ENCODE assay signal across 23 cellular contexts in genomic region chr6:55726144-55726543, GRCh38.
DNase-seq lines count a peak whose midpoint lies in the region; ATAC-seq, FAIRE-seq and TF ChIP-seq lines count a peak whose summit lies in the region.
"Had no signal": no experiment of that assay in that cellular context is flagged by ENCODE, and none has a peak within 500 bp of the region (broad histone marks: within the 10 kb centered on the region; RNA-seq: fewer than 3 reads in every experiment).

No MANE protein-coding gene starts in this region.

- DNase-seq in DMS53 (lab: John Stamatoyannopoulos, UW) (peak; percentile 4), DMS53 treated with DMSO at 0.1 percent for 48 hours (lab: John Stamatoyannopoulos, UW; ENCODE audit: unreplicated experiment) (no peak), astrocyte of the hippocampus (ENCODE audit: low read depth, low spot score) (peak; percentile 9), neural progenitor cell (ENCODE audit: low spot score) (no peak), GM12891 (ENCODE audit: insufficient read length, low spot score) (no peak), caudate nucleus (lab: John Stamatoyannopoulos, UW) (no peak)
- DNase-seq in activated CD4-positive, alpha-beta T cell treated with anti-CD3 and anti-CD28 coated beads, Interleukin-2, amount 50 U/mL, for 4 hours: no peak
- DNase-seq: DMS 273 treated with DMSO at 0.1 percent for 48 hours; GDM1; GM23248; HCEC 1CT; MV-4-11; NCI-H1694 treated with DMSO at 0.1 percent for 48 hours; NCI-H748 treated with DMSO at 0.1 percent for 48 hours; NK-92 treated with Interleukin-12 subunit alpha and Interleukin-12 subunit beta, amount 100 ng/mL, for 24 hours; OCI-M1; SIG-M5 had no signal

- no peaks in the 10 kb centered on the region for H3K79me2 ChIP-seq in neural progenitor cell (ENCODE audit: low read depth)

- no peak overlapping the region for H3K4me3 ChIP-seq in neural progenitor cell
- H3K4me3 ChIP-seq: GM23248, K562 had no signal

- H3F3A ChIP-seq in neural progenitor cell (ENCODE audit: low read depth): no peaks in the 10 kb centered on the region

- no peak overlapping the region for H3K4me2 ChIP-seq in neural progenitor cell

- no peak overlapping the region for H3K4me3 Mint-ChIP-seq in neural progenitor cell
- H3K4me3 Mint-ChIP-seq: CD14-positive monocyte had no signal

- no peaks in the 10 kb centered on the region for H4K20me1 ChIP-seq in neural progenitor cell (ENCODE audit: low read depth)

- no peaks in the 10 kb centered on the region for H3K9me3 ChIP-seq in neural progenitor cell (ENCODE audit: low read depth)

- H3K4me1 Mint-ChIP-seq in neural progenitor cell: no peaks in the 10 kb centered on the region
- H3K4me1 Mint-ChIP-seq: CD14-positive monocyte had no signal

- no peaks in the 10 kb centered on the region for H3K36me3 ChIP-seq in neural progenitor cell

- H3K36me3 Mint-ChIP-seq in neural progenitor cell: no peaks in the 10 kb centered on the region
- H3K36me3 Mint-ChIP-seq: CD14-positive monocyte had no signal

- H2AFZ ChIP-seq in neural progenitor cell (replicated peaks): peak overlapping the region; percentile 59
- H2AFZ ChIP-seq: GM23248 had no signal

- H3K9ac ChIP-seq in neural progenitor cell: no peak overlapping the region
- H3K9ac ChIP-seq: GM23248 had no signal

- no peak for TF ChIP-seq CTCF in neural progenitor cell (IDR thresholded peaks at IDR 0.05)

- H3K9me3 Mint-ChIP-seq in neural progenitor cell: no peaks in the 10 kb centered on the region

- ATAC-seq in GM18858 (IDR thresholded peaks at IDR 0.05; ENCODE audit: unreplicated experiment): no peak
- ATAC-seq: K562 had no signal

- H3K4me1 ChIP-seq in neural progenitor cell: no peaks in the 10 kb centered on the region

- no peak overlapping the region for H3K27ac Mint-ChIP-seq in neural progenitor cell
- H3K27ac Mint-ChIP-seq: CD14-positive monocyte had no signal

- FAIRE-seq in GM12891 (lab: Jason Lieb, UNC): no peak
- FAIRE-seq: GM19239, K562 had no signal

- H3K27ac ChIP-seq in neural progenitor cell (no peak overlapping the region), caudate nucleus (ENCODE audit: low read depth, low read length) (no peak overlapping the region)
- H3K27ac ChIP-seq: 22Rv1, GM23248, RWPE1 had no signal

- no peaks in the 10 kb centered on the region for H3K27me3 ChIP-seq in neural progenitor cell

- H3K27me3 Mint-ChIP-seq in neural progenitor cell (ENCODE audit: insufficient read depth, low read depth): no peaks in the 10 kb centered on the region

- TF ChIP-seq POLR2A in GM12891 (IDR thresholded peaks at IDR 0.05; ENCODE audit: low read depth, low read length): no peak

TF ChIP-seq in GM12891, 5 proteins besides CTCF, POLR2A, EP300 and RAD21:
- TF ChIP-seq TAF1 (IDR thresholded peaks at IDR 0.05; ENCODE audit: low read depth, low read length) (no peak), SPI1 (IDR thresholded peaks at IDR 0.05; ENCODE audit: low read depth, low read length) (no peak), POLR2AphosphoS5 (IDR thresholded peaks at IDR 0.05; ENCODE audit: low read depth, low read length) (no peak), PAX5 (IDR thresholded peaks at IDR 0.05; ENCODE audit: insufficient read depth, low read length, severe bottlenecking) (no peak), POU2F2 (IDR thresholded peaks at IDR 0.05; ENCODE audit: low read depth, low read length) (no peak)

Comparison
In these comparisons a context has a peak if more than half of its experiments do, and no peak if none do; other contexts are left out.
1. DNase-seq: peak in DMS53 (single experiment) and astrocyte of the hippocampus (single experiment); none in DMS53 treated with DMSO at 0.1 percent for 48 hours (single experiment), neural progenitor cell (single experiment), activated CD4-positive, alpha-beta T cell treated with anti-CD3 and anti-CD28 coated beads, Interleukin-2, amount 50 U/mL, for 4 hours (0 of 2), GM12891 (single experiment) and caudate nucleus (0 of 61).